ENCODE assay signal across 1 cellular context in the genomic region with DNA sequence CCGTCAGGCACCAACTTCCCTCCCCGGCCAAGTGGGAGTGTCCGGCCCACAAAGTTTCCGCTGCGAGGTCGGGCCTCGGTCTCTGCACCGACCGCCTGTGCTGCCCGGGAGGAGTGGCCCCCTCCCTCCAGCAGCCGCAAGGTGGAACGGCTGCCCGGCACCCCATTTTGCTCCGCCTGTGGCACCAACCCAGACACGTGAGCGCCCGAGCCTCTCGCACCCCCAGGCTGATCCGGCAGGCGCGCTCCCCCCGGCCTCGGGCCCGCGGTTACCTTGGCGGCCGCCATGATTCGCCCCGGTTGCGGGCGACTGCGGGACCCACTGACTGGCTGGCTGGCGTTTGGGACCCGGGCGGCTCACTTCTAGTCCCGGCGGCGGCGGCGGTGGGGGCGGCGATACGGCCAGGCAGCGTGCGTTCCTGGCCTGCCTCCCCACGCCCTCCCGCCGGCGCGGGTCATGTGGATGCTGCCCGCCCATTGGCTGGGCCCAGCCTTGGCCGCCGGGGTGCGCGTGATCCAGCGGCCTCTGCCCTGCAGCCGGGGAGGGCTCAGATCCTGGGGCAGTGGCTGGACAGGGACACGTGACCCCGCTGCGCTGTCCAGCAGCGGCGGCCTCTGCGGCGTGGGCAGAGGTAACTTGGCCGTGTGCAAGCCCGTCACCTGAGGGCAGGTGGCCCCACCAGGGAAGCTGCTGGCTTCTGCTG.
TF ChIP-seq lines count a peak whose summit lies in the region.

A gene with protein sequence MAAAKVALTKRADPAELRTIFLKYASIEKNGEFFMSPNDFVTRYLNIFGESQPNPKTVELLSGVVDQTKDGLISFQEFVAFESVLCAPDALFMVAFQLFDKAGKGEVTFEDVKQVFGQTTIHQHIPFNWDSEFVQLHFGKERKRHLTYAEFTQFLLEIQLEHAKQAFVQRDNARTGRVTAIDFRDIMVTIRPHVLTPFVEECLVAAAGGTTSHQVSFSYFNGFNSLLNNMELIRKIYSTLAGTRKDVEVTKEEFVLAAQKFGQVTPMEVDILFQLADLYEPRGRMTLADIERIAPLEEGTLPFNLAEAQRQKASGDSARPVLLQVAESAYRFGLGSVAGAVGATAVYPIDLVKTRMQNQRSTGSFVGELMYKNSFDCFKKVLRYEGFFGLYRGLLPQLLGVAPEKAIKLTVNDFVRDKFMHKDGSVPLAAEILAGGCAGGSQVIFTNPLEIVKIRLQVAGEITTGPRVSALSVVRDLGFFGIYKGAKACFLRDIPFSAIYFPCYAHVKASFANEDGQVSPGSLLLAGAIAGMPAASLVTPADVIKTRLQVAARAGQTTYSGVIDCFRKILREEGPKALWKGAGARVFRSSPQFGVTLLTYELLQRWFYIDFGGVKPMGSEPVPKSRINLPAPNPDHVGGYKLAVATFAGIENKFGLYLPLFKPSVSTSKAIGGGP (minus strand): TSS at position 429 of the 703 bp plus-strand sequence. CDS start 142 bp downstream, at position 287.

TF ChIP-seq in HepG2, 621 proteins besides CTCF, POLR2A, EP300 and RAD21 (continued from another document and continues in another):
- TF ChIP-seq, protein P1, sequence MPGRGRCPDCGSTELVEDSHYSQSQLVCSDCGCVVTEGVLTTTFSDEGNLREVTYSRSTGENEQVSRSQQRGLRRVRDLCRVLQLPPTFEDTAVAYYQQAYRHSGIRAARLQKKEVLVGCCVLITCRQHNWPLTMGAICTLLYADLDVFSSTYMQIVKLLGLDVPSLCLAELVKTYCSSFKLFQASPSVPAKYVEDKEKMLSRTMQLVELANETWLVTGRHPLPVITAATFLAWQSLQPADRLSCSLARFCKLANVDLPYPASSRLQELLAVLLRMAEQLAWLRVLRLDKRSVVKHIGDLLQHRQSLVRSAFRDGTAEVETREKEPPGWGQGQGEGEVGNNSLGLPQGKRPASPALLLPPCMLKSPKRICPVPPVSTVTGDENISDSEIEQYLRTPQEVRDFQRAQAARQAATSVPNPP (CRISPR knock-in tag; IDR thresholded peaks at IDR 0.05) = peak; percentile 97
- TF ChIP-seq, protein P2, sequence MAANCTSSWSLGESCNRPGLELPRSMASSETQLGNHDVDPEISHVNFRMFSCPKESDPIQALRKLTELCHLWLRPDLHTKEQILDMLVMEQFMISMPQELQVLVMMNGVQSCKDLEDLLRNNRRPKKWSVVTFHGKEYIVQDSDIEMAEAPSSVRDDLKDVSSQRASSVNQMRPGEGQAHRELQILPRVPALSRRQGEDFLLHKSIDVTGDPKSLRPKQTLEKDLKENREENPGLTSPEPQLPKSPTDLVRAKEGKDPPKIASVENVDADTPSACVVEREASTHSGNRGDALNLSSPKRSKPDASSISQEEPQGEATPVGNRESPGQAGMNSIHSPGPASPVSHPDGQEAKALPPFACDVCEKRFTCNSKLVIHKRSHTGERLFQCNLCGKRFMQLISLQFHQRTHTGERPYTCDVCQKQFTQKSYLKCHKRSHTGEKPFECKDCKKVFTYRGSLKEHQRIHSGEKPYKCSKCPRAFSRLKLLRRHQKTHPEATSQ (CRISPR knock-in tag; IDR thresholded peaks at IDR 0.05; ENCODE audit: borderline replicate concordance) = peak; percentile 94; the same call in 1 of the 2 replicates
- TF ChIP-seq ZNF790 (CRISPR knock-in tag; IDR thresholded peaks at IDR 0.05; ENCODE audit: borderline replicate concordance) = peak; percentile 79; the same call in 1 of the 2 replicates
- peak; percentile 82; the same call in 1 of the 2 replicates for TF ChIP-seq DR1 (CRISPR knock-in tag; IDR thresholded peaks at IDR 0.05)
- TF ChIP-seq, protein P3, sequence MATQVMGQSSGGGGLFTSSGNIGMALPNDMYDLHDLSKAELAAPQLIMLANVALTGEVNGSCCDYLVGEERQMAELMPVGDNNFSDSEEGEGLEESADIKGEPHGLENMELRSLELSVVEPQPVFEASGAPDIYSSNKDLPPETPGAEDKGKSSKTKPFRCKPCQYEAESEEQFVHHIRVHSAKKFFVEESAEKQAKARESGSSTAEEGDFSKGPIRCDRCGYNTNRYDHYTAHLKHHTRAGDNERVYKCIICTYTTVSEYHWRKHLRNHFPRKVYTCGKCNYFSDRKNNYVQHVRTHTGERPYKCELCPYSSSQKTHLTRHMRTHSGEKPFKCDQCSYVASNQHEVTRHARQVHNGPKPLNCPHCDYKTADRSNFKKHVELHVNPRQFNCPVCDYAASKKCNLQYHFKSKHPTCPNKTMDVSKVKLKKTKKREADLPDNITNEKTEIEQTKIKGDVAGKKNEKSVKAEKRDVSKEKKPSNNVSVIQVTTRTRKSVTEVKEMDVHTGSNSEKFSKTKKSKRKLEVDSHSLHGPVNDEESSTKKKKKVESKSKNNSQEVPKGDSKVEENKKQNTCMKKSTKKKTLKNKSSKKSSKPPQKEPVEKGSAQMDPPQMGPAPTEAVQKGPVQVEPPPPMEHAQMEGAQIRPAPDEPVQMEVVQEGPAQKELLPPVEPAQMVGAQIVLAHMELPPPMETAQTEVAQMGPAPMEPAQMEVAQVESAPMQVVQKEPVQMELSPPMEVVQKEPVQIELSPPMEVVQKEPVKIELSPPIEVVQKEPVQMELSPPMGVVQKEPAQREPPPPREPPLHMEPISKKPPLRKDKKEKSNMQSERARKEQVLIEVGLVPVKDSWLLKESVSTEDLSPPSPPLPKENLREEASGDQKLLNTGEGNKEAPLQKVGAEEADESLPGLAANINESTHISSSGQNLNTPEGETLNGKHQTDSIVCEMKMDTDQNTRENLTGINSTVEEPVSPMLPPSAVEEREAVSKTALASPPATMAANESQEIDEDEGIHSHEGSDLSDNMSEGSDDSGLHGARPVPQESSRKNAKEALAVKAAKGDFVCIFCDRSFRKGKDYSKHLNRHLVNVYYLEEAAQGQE (IDR thresholded peaks at IDR 0.05; ENCODE audit: borderline replicate concordance in 1 of 2, low read depth in 1 of 2, low read length in 2 of 2) = peak in 1 of 2 experiments; percentile 95
- peak; percentile 84; the same call in 1 of the 2 replicates for TF ChIP-seq MTA1 (CRISPR knock-in tag; IDR thresholded peaks at IDR 0.05; ENCODE audit: borderline replicate concordance)
- TF ChIP-seq ZNF10 (CRISPR knock-in tag; IDR thresholded peaks at IDR 0.05; ENCODE audit: borderline replicate concordance, low read depth) = no peak
- 0 out of 2 replicates have a peak, but pooled peaks have one; percentile 7 for TF ChIP-seq ZNF446 (CRISPR knock-in tag; IDR thresholded peaks at IDR 0.05)
- TF ChIP-seq FOSL1 (CRISPR knock-in tag; IDR thresholded peaks at IDR 0.05; ENCODE audit: borderline replicate concordance) = no peak
- TF ChIP-seq ZNF484 (CRISPR knock-in tag; IDR thresholded peaks at IDR 0.05; ENCODE audit: borderline replicate concordance, low read depth) = peak; percentile 84; the same call in 1 of the 2 replicates
- TF ChIP-seq ZNF205 (CRISPR knock-in tag; IDR thresholded peaks at IDR 0.05) = peak; percentile 82
- no peak for TF ChIP-seq CEBPB (IDR thresholded peaks at IDR 0.05; ENCODE audit: borderline replicate concordance, low read depth, low read length)
- peak; percentile 36; the same call in 1 of the 2 replicates for TF ChIP-seq REXO4 (CRISPR knock-in tag; IDR thresholded peaks at IDR 0.05; ENCODE audit: borderline replicate concordance)
- peak; percentile 92 for TF ChIP-seq ZNF781 (CRISPR knock-in tag; IDR thresholded peaks at IDR 0.05; ENCODE audit: borderline replicate concordance, not compliant biosample characterization)
- peak; percentile 96 for TF ChIP-seq SRY (CRISPR knock-in tag; IDR thresholded peaks at IDR 0.05)
- peak; percentile 96 for TF ChIP-seq ZNF558 (CRISPR knock-in tag; IDR thresholded peaks at IDR 0.05; ENCODE audit: borderline replicate concordance)
- no peak for TF ChIP-seq NFIC (IDR thresholded peaks at IDR 0.05; ENCODE audit: low read length)
- TF ChIP-seq, protein P4, sequence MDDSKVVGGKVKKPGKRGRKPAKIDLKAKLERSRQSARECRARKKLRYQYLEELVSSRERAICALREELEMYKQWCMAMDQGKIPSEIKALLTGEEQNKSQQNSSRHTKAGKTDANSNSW (CRISPR knock-in tag; IDR thresholded peaks at IDR 0.05; ENCODE audit: borderline replicate concordance) = peak; percentile 89; the same call in 1 of the 2 replicates
- peak; percentile 72; the same call in 1 of the 2 replicates for TF ChIP-seq ZFYVE20 (CRISPR knock-in tag; IDR thresholded peaks at IDR 0.05; ENCODE audit: borderline replicate concordance, low read depth)
- peak; percentile 88 for TF ChIP-seq ETV6 (CRISPR knock-in tag; conservative IDR thresholded peaks at IDR 0.05)
- peak; percentile 98 for TF ChIP-seq BORCS8-MEF2B (CRISPR knock-in tag; IDR thresholded peaks at IDR 0.05)
- peak; percentile 87; the same call in 1 of the 2 replicates for TF ChIP-seq NKX3-1 (CRISPR knock-in tag; IDR thresholded peaks at IDR 0.05)
- no peak for TF ChIP-seq MED13 (CRISPR knock-in tag; IDR thresholded peaks at IDR 0.05)
- TF ChIP-seq, protein P5, sequence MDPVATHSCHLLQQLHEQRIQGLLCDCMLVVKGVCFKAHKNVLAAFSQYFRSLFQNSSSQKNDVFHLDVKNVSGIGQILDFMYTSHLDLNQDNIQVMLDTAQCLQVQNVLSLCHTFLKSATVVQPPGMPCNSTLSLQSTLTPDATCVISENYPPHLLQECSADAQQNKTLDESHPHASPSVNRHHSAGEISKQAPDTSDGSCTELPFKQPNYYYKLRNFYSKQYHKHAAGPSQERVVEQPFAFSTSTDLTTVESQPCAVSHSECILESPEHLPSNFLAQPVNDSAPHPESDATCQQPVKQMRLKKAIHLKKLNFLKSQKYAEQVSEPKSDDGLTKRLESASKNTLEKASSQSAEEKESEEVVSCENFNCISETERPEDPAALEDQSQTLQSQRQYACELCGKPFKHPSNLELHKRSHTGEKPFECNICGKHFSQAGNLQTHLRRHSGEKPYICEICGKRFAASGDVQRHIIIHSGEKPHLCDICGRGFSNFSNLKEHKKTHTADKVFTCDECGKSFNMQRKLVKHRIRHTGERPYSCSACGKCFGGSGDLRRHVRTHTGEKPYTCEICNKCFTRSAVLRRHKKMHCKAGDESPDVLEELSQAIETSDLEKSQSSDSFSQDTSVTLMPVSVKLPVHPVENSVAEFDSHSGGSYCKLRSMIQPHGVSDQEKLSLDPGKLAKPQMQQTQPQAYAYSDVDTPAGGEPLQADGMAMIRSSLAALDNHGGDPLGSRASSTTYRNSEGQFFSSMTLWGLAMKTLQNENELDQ (CRISPR knock-in tag; IDR thresholded peaks at IDR 0.05; ENCODE audit: borderline replicate concordance) = no peak; the same call in 1 of the 2 replicates
- TF ChIP-seq, protein P6, sequence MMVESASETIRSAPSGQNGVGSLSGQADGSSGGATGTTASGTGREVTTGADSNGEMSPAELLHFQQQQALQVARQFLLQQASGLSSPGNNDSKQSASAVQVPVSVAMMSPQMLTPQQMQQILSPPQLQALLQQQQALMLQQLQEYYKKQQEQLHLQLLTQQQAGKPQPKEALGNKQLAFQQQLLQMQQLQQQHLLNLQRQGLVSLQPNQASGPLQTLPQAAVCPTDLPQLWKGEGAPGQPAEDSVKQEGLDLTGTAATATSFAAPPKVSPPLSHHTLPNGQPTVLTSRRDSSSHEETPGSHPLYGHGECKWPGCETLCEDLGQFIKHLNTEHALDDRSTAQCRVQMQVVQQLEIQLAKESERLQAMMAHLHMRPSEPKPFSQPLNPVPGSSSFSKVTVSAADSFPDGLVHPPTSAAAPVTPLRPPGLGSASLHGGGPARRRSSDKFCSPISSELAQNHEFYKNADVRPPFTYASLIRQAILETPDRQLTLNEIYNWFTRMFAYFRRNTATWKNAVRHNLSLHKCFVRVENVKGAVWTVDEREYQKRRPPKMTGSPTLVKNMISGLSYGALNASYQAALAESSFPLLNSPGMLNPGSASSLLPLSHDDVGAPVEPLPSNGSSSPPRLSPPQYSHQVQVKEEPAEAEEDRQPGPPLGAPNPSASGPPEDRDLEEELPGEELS (CRISPR knock-in tag; IDR thresholded peaks at IDR 0.05) = peak; percentile 68
- peak; percentile 97 for TF ChIP-seq MIER2 (CRISPR knock-in tag; IDR thresholded peaks at IDR 0.05)
- TF ChIP-seq YEATS4 (CRISPR knock-in tag; IDR thresholded peaks at IDR 0.05; ENCODE audit: borderline replicate concordance) = peak; percentile 95
- peak; percentile 94 for TF ChIP-seq TBX2 (CRISPR knock-in tag; IDR thresholded peaks at IDR 0.05; ENCODE audit: borderline replicate concordance)
- peak; percentile 59 for TF ChIP-seq ZNF768 (CRISPR knock-in tag; IDR thresholded peaks at IDR 0.05)
- peak; percentile 89; the same call in 1 of the 2 replicates for TF ChIP-seq ZNF33A (CRISPR knock-in tag; IDR thresholded peaks at IDR 0.05; ENCODE audit: borderline replicate concordance)
- TF ChIP-seq SYNCRIP (IDR thresholded peaks at IDR 0.05; ENCODE audit: insufficient read depth, low read depth, low read length) = no peak
- TF ChIP-seq MIXL1 (CRISPR knock-in tag; IDR thresholded peaks at IDR 0.05) = peak; percentile 78
- TF ChIP-seq MXI1 (IDR thresholded peaks at IDR 0.05; ENCODE audit: borderline replicate concordance, low read depth, low read length) = peak; percentile 91; the same call in 2 of the 3 replicates
- TF ChIP-seq HNRNPK (IDR thresholded peaks at IDR 0.05; ENCODE audit: low read depth, low read length, poor library complexity, severe bottlenecking) = peak; percentile 47
- TF ChIP-seq GATAD2A (CRISPR knock-in tag; IDR thresholded peaks at IDR 0.05) = peak; percentile 90
- TF ChIP-seq NAIF1 (CRISPR knock-in tag; IDR thresholded peaks at IDR 0.05; ENCODE audit: borderline replicate concordance) = peak; percentile 60; the same call in 1 of the 2 replicates
- TF ChIP-seq, protein P7, sequence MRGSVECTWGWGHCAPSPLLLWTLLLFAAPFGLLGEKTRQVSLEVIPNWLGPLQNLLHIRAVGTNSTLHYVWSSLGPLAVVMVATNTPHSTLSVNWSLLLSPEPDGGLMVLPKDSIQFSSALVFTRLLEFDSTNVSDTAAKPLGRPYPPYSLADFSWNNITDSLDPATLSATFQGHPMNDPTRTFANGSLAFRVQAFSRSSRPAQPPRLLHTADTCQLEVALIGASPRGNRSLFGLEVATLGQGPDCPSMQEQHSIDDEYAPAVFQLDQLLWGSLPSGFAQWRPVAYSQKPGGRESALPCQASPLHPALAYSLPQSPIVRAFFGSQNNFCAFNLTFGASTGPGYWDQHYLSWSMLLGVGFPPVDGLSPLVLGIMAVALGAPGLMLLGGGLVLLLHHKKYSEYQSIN (CRISPR knock-in tag; IDR thresholded peaks at IDR 0.05; ENCODE audit: borderline replicate concordance) = peak; percentile 92
